In the genomic region with DNA sequence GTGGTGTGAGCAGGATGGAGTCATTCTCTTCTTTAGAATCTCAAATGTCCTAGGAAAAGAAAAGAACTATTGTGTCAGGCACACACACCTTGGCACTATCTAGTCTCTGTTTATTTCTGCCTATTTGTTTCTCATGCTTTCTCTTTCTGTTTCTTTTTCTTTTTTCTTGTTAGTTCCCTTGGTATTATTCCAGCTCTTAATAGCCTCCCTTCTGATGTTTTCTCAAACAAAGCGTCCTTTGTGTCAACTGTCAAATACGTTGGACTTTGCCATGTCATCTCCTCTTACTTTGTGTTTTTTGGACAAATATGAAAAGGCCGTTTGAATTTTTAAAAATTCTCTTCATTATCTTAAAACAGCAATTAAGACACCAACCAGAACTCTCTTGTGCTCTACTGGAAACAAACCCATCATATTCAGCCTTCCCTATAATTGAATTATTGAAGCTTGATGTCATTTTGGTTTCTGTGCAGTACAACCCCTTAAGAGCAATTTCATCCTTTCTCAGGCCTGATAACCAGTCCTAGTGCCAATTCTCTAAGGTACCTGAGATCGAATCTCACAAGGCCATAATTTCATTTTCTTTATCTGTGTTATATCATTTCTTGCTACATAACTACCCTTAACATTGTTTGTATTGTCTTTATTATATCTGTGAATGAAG, we compare ENCODE assay signal across 26 cellular contexts.
"Had no signal": no experiment of that assay in that cellular context is flagged by ENCODE, and none has a peak within 500 bp of the region (broad histone marks: within the 10 kb centered on the region; RNA-seq: fewer than 3 reads in every experiment).

No MANE protein-coding gene starts in this region.

- H3K27me3 ChIP-seq: foreskin keratinocyte, sigmoid colon, transverse colon, uterus had no signal

- H3K27me3 Mint-ChIP-seq: activated CD4-positive, alpha-beta memory T cell treated with anti-CD3 and anti-CD28 coated beads, Interleukin-2, amount 10 ng/mL, durations not matched to agents 7 days and 5 days; activated CD4-positive, alpha-beta T cell treated with anti-CD3 and anti-CD28 coated beads, Interleukin-2, amount 10 ng/mL, durations not matched to agents 24 days and 14 days; activated naive CD8-positive, alpha-beta T cell treated with anti-CD3 and anti-CD28 coated beads, Interleukin-2, amount 10 ng/mL, durations not matched to agents 7 days and 5 days; stimulated activated naive B cell treated with anti-CD40 and anti-IgM and Interleukin-4, amounts not matched to agents 10 μg/mL and 1 μg/mL and 100 μg/mL, for 72 hours had no signal

- H3K27ac ChIP-seq: foreskin keratinocyte, sigmoid colon, transverse colon, uterus, VCaP had no signal

- H3K4me1 Mint-ChIP-seq: activated CD4-positive, alpha-beta memory T cell treated with anti-CD3 and anti-CD28 coated beads, Interleukin-2, amount 10 ng/mL, durations not matched to agents 7 days and 5 days; activated CD4-positive, alpha-beta T cell treated with anti-CD3 and anti-CD28 coated beads, Interleukin-2, amount 10 ng/mL, durations not matched to agents 24 days and 14 days; activated naive CD8-positive, alpha-beta T cell treated with anti-CD3 and anti-CD28 coated beads, Interleukin-2, amount 10 ng/mL, durations not matched to agents 7 days and 5 days; stimulated activated naive B cell treated with anti-CD40 and anti-IgM and Interleukin-4, amounts not matched to agents 10 μg/mL and 1 μg/mL and 100 μg/mL, for 72 hours had no signal

- H3K9me3 ChIP-seq: sigmoid colon, transverse colon, uterus had no signal

- H3K36me3 Mint-ChIP-seq: activated naive CD8-positive, alpha-beta T cell treated with anti-CD3 and anti-CD28 coated beads, Interleukin-2, amount 10 ng/mL, durations not matched to agents 7 days and 5 days; stimulated activated naive B cell treated with anti-CD40 and anti-IgM and Interleukin-4, amounts not matched to agents 10 μg/mL and 1 μg/mL and 100 μg/mL, for 72 hours had no signal

- H3K27ac Mint-ChIP-seq: activated CD4-positive, alpha-beta memory T cell treated with anti-CD3 and anti-CD28 coated beads, Interleukin-2, amount 10 ng/mL, durations not matched to agents 7 days and 5 days; activated CD4-positive, alpha-beta T cell treated with anti-CD3 and anti-CD28 coated beads, Interleukin-2, amount 10 ng/mL, durations not matched to agents 24 days and 14 days; activated naive CD4-positive, alpha-beta T cell treated with anti-CD3 and anti-CD28 coated beads for 36 hours; activated naive CD8-positive, alpha-beta T cell treated with anti-CD3 and anti-CD28 coated beads, Interleukin-2, amount 10 ng/mL, durations not matched to agents 7 days and 5 days; activated T-cell treated with anti-CD3 and anti-CD28 coated beads, Interleukin-2, amount 50 U/mL, for 72 hours; nephron progenitor cell; stimulated activated naive B cell treated with anti-CD40 and anti-IgM and Interleukin-4, amounts not matched to agents 10 μg/mL and 1 μg/mL and 100 μg/mL, for 72 hours; T-helper 2 cell treated with Interferon-gamma antibody and Interleukin-4, amounts not matched to agents 5 μg/mL and 100 μg/mL, for 36 hours had no signal

- H3K4me1 ChIP-seq: foreskin keratinocyte, sigmoid colon, uterus had no signal

- H3K4me3 ChIP-seq: sigmoid colon, smooth muscle cell, transverse colon, uterus had no signal

- H3K36me3 ChIP-seq: sigmoid colon, transverse colon, uterus had no signal

- DNase-seq: activated CD4-positive, alpha-beta memory T cell treated with anti-CD3 and anti-CD28 coated beads, Interleukin-2, amount 10 ng/mL, durations not matched to agents 7 days and 5 days; activated CD4-positive, alpha-beta T cell treated with anti-CD3 and anti-CD28 coated beads, Interleukin-2, amount 10 ng/mL, durations not matched to agents 24 days and 14 days; activated effector memory CD4-positive, alpha-beta T cell treated with Interleukin-2 at 50 U/mL for 16 hours; activated naive CD4-positive, alpha-beta T cell treated with anti-CD3 and anti-CD28 coated beads for 36 hours; activated naive CD8-positive, alpha-beta T cell treated with anti-CD3 and anti-CD28 coated beads, Interleukin-2, amount 10 ng/mL, durations not matched to agents 7 days and 5 days; activated T-cell treated with anti-CD3 and anti-CD28 coated beads, Interleukin-2, amount 50 U/mL, for 72 hours; amniotic stem cell; effector CD4-positive, alpha-beta T cell; erythroblast; foreskin keratinocyte; glutamatergic neuron; left ventricle myocardium superior; mammary epithelial cell; nephron progenitor cell; occipital lobe; posterior cingulate gyrus; sigmoid colon; stimulated activated CD4-positive, alpha-beta T cell treated with anti-CD3 and anti-CD28 coated beads, Interleukin-15, amount 100 ng/mL, for 24 hours; stimulated activated CD4-positive, alpha-beta T cell treated with anti-CD3 and anti-CD28 coated beads, Interleukin-2, amount 100 ng/mL, for 48 hours; stimulated activated CD8-positive, alpha-beta memory T cell treated with anti-CD3 and anti-CD28 coated beads, Interleukin-4, amount 100 ng/mL, for 48 hours; stimulated activated naive B cell treated with anti-CD40 and anti-IgM and Interleukin-4, amounts not matched to agents 10 μg/mL and 1 μg/mL and 100 μg/mL, for 72 hours; transverse colon; uterus had no signal

- H3K4me3 Mint-ChIP-seq: activated CD4-positive, alpha-beta memory T cell treated with anti-CD3 and anti-CD28 coated beads, Interleukin-2, amount 10 ng/mL, durations not matched to agents 7 days and 5 days; activated CD4-positive, alpha-beta T cell treated with anti-CD3 and anti-CD28 coated beads, Interleukin-2, amount 10 ng/mL, durations not matched to agents 24 days and 14 days; activated naive CD4-positive, alpha-beta T cell treated with anti-CD3 and anti-CD28 coated beads for 36 hours; activated naive CD8-positive, alpha-beta T cell treated with anti-CD3 and anti-CD28 coated beads, Interleukin-2, amount 10 ng/mL, durations not matched to agents 7 days and 5 days; activated T-cell treated with anti-CD3 and anti-CD28 coated beads, Interleukin-2, amount 50 U/mL, for 72 hours; nephron progenitor cell; stimulated activated naive B cell treated with anti-CD40 and anti-IgM and Interleukin-4, amounts not matched to agents 10 μg/mL and 1 μg/mL and 100 μg/mL, for 72 hours; T-helper 2 cell treated with Interferon-gamma antibody and Interleukin-4, amounts not matched to agents 5 μg/mL and 100 μg/mL, for 36 hours had no signal

- H3K4me2 ChIP-seq: smooth muscle cell had no signal
